Comparison of ENCODE assay signal across 17 cellular contexts in genomic region chr13:42075517-42075916, GRCh38. TPM values are rescaled to one million over a fixed set of nuclear protein-coding genes. Genes with fewer than 3 reads are reported as not detected.
DNase-seq lines count a peak whose midpoint lies in the region; ATAC-seq and TF ChIP-seq lines count a peak whose summit lies in the region.
"Had no signal": no experiment of that assay in that cellular context is flagged by ENCODE, and none has a peak within 500 bp of the region (broad histone marks: within the 10 kb centered on the region; RNA-seq: fewer than 3 reads in every experiment).

No MANE protein-coding gene starts in this region.

- no peak overlapping the region for H2AFZ ChIP-seq in IMR-90 (replicated peaks; ENCODE audit: low read length, poor library complexity)
- H2AFZ ChIP-seq: GM23248 had no signal

- H3K9me3 Mint-ChIP-seq in endothelial cell (ENCODE audit: unreplicated experiment) (no peaks in the 10 kb centered on the region), glutamatergic neuron (ENCODE audit: unreplicated experiment) (no peaks in the 10 kb centered on the region)

- H4K8ac ChIP-seq in IMR-90 (ENCODE audit: low read depth in 2 of 2, low read length in 2 of 2), result no peak overlapping the region

- dilution Hi-C loops in IMR-90 (cut with HindIII; ENCODE audit: low sequenced_read_pairs, unreplicated experiment), result no loop called here

- no peak overlapping the region for H2BK20ac ChIP-seq in IMR-90 (ENCODE audit: low read depth, low read length)

- H3K4me1 ChIP-seq in IMR-90 (ENCODE audit: control insufficient read depth, insufficient read depth, low read length), result peaks cover 2% of the 10 kb centered on the region; the same call in 1 of the 2 replicates
- H3K4me1 ChIP-seq: breast epithelium had no signal

- no peak for ATAC-seq in IMR-90 (ENCODE audit: low read depth)

- H3K27ac ChIP-seq in IMR-90 (ENCODE audit: insufficient read depth, low read length), result no peak overlapping the region
- H3K27ac ChIP-seq: adrenal gland, breast epithelium, GM23248, RWPE1, WERI-Rb-1 had no signal

- H3K36me3 Mint-ChIP-seq in endothelial cell (ENCODE audit: low read depth, unreplicated experiment) (peaks cover 8% of the 10 kb centered on the region), glutamatergic neuron (ENCODE audit: unreplicated experiment) (no peaks in the 10 kb centered on the region)

- peaks cover 32% of the 10 kb centered on the region for H3K4me1 Mint-ChIP-seq in endothelial cell (ENCODE audit: unreplicated experiment)
- H3K4me1 Mint-ChIP-seq in glutamatergic neuron (ENCODE audit: low read depth, unreplicated experiment), result peaks cover 7% of the 10 kb centered on the region

- no peaks in the 10 kb centered on the region for H3K9me3 ChIP-seq in IMR-90 (ENCODE audit: control insufficient read depth, insufficient read depth, low read length)
- H3K9me3 ChIP-seq: adrenal gland, breast epithelium had no signal

- H3K23ac ChIP-seq in IMR-90 (ENCODE audit: low read depth, low read length), result peak overlapping the region; percentile 48; the same call in 1 of the 2 replicates

- H2AK9ac ChIP-seq in IMR-90 (replicated peaks; ENCODE audit: low read depth, low read length, poor library complexity), result no peak overlapping the region

- POLR2A ChIA-PET in GM10248 (lab: Yijun Ruan, JAX), result no interaction called here
- POLR2A ChIA-PET in IMR-90 (lab: Charles Lee; ENCODE audit: unreplicated experiment), result no interaction called here

- no peak overlapping the region for H3K4me2 ChIP-seq in IMR-90 (ENCODE audit: low read depth, low read length)

- H4K5ac ChIP-seq in IMR-90 (ENCODE audit: low read depth, low read length), result no peak overlapping the region

- H3K27ac Mint-ChIP-seq in endothelial cell (ENCODE audit: unreplicated experiment) (peak overlapping the region; percentile 34), glutamatergic neuron (ENCODE audit: unreplicated experiment) (no peak overlapping the region)
- H3K27ac Mint-ChIP-seq: progenitor cell of endocrine pancreas had no signal

- no peak overlapping the region for H2AK5ac ChIP-seq in IMR-90 (ENCODE audit: low read depth, low read length)

- no peaks in the 10 kb centered on the region for H3K36me3 ChIP-seq in IMR-90 (ENCODE audit: control insufficient read depth, insufficient read depth, low read length)
- H3K36me3 ChIP-seq: adrenal gland, breast epithelium, WERI-Rb-1 had no signal

- H4K91ac ChIP-seq in IMR-90 (ENCODE audit: insufficient read depth, low read depth, low read length), result no peak overlapping the region

- DNase-seq in GM10248 (ENCODE audit: extremely low spot score), result peak; percentile 27
- DNase-seq in GM13976 (ENCODE audit: low spot score), result peak; percentile 32
- DNase-seq in IMR-90, result no peak
- no peak for DNase-seq in endothelial cell (ENCODE audit: low spot score)
- no peak for DNase-seq in NCI-H1436 treated with DMSO at 0.1 percent for 48 hours (lab: John Stamatoyannopoulos, UW)
- DNase-seq in glutamatergic neuron, result no peak
- DNase-seq in stimulated activated naive CD4-positive, alpha-beta T cell treated with Interleukin-2 at 50 U/mL for 16 hours (lab: John Stamatoyannopoulos, UW), result no peak
- DNase-seq: activated gamma-delta T cell, adrenal gland, GM23248, NCI-H187 treated with DMSO at 0.1 percent for 48 hours, NCI-H446 treated with DMSO at 0.1 percent for 48 hours, substantia nigra, WERI-Rb-1 had no signal

- CTCF ChIA-PET in GM10248 (lab: Yijun Ruan, JAX), result interaction anchor here (1.4 to 5.4 kb wide), 5 partner anchors 10 to 47 kb away, joined by 4 to 34 read pairs (median 5); no protein-coding TSS in a partner anchor
- CTCF ChIA-PET in IMR-90 (lab: Yijun Ruan, JAX), result no interaction called here

- no peak overlapping the region for H2BK5ac ChIP-seq in IMR-90 (ENCODE audit: low read depth, low read length, poor library complexity, severe bottlenecking)

- H3K27me3 Mint-ChIP-seq in endothelial cell (ENCODE audit: unreplicated experiment) (no peaks in the 10 kb centered on the region), glutamatergic neuron (ENCODE audit: unreplicated experiment) (no peaks in the 10 kb centered on the region)
- H3K27me3 Mint-ChIP-seq: progenitor cell of endocrine pancreas had no signal

- H3K9me1 ChIP-seq in IMR-90 (ENCODE audit: insufficient read depth, low read length), result no peaks in the 10 kb centered on the region

- in situ Hi-C loops in GM13976 (cut with MboI; ENCODE audit: low sequenced_read_pairs, unreplicated experiment) (no loop called here), IMR-90 (cut with MboI; ENCODE audit: low sequenced_read_pairs) (no loop called here)

- no peaks in the 10 kb centered on the region for H3K27me3 ChIP-seq in IMR-90 (ENCODE audit: control insufficient read depth, insufficient read depth, low read length)
- H3K27me3 ChIP-seq: adrenal gland, breast epithelium had no signal

- H4K20me1 ChIP-seq in IMR-90 (ENCODE audit: insufficient read depth, low read length), result no peaks in the 10 kb centered on the region; the same call in 1 of the 2 replicates

- H2BK120ac ChIP-seq in IMR-90 (ENCODE audit: low read depth, low read length), result no peak overlapping the region; the same call in 1 of the 2 replicates

- BruUV-seq in IMR-90 (replicated peaks; lab: Mats Ljungman, UMichigan), result no TSS peak

- peak overlapping the region; percentile 76 for H3K14ac ChIP-seq in IMR-90 (replicated peaks; ENCODE audit: low read depth, low read length)

- no peak overlapping the region for H3K9ac ChIP-seq in IMR-90 (ENCODE audit: low read depth, low read length)
- H3K9ac ChIP-seq: GM23248 had no signal

- no peak overlapping the region for H2BK15ac ChIP-seq in IMR-90 (ENCODE audit: low read depth, low read length)

- peak overlapping the region; percentile 10; the same call in 1 of the 2 replicates for H3K4ac ChIP-seq in IMR-90 (ENCODE audit: low read depth, low read length)

- H3K4me3 Mint-ChIP-seq in endothelial cell (ENCODE audit: unreplicated experiment), result no peak overlapping the region
- no peak overlapping the region for H3K4me3 Mint-ChIP-seq in glutamatergic neuron (ENCODE audit: unreplicated experiment)

- no peak for TF ChIP-seq RAD21 in IMR-90 (IDR thresholded peaks at IDR 0.05; ENCODE audit: low read length)

- no peak for TF ChIP-seq CTCF in GM10248 (IDR thresholded peaks at IDR 0.05; ENCODE audit: control extremely low read depth, extremely low read depth, low read depth, missing control alignments)
- no peak for TF ChIP-seq CTCF in GM13976 (IDR thresholded peaks at IDR 0.05; ENCODE audit: borderline replicate concordance, control extremely low read depth, extremely low read depth, insufficient read depth, missing control alignments)
- TF ChIP-seq CTCF in IMR-90 (conservative IDR thresholded peaks at IDR 0.05; ENCODE audit: low read depth, low read length), result no peak
- TF ChIP-seq CTCF in endothelial cell (IDR thresholded peaks at IDR 0.05; ENCODE audit: unreplicated experiment), result no peak
- no peak for TF ChIP-seq CTCF in glutamatergic neuron (IDR thresholded peaks at IDR 0.05; ENCODE audit: partially characterized antibody, unreplicated experiment)

- H3K18ac ChIP-seq in IMR-90 (ENCODE audit: low read depth, low read length), result no peak overlapping the region

- no peak overlapping the region for H3K56ac ChIP-seq in IMR-90 (ENCODE audit: extremely low read depth, insufficient read depth, low read length)

- intact Hi-C loops in IMR-90 (cut with micrococcal nuclease), result no loop called here

- H3K4me3 ChIP-seq in IMR-90 (ENCODE audit: insufficient read depth, low read depth, low read length), result no peak overlapping the region
- H3K4me3 ChIP-seq: adrenal gland, breast epithelium, GM23248 had no signal

- TF ChIP-seq POLR2A in IMR-90 (IDR thresholded peaks at IDR 0.05; ENCODE audit: low read depth, low read length), result no peak

- peaks cover 30 to 33% of the 10 kb centered on the region in 2 experiments for H3K79me1 ChIP-seq in IMR-90 (ENCODE audit: low read depth in 1 of 2, low read length in 2 of 2)

TF ChIP-seq in IMR-90, 13 proteins besides CTCF, POLR2A, EP300 and RAD21:
- TF ChIP-seq FOS (IDR thresholded peaks at IDR 0.05; ENCODE audit: low read depth, low read length) (no peak), SMC3 (IDR thresholded peaks at IDR 0.05; ENCODE audit: low read depth, low read length) (no peak), RCOR1 (IDR thresholded peaks at IDR 0.05; ENCODE audit: insufficient replicate concordance, low read length) (no peak), MXI1 (IDR thresholded peaks at IDR 0.05; ENCODE audit: borderline replicate concordance, low read depth, low read length) (no peak), ELK1 (IDR thresholded peaks at IDR 0.05; ENCODE audit: borderline replicate concordance, low read depth, low read length) (no peak), MAZ (IDR thresholded peaks at IDR 0.05; ENCODE audit: borderline replicate concordance, low read depth, low read length) (no peak), BHLHE40 (IDR thresholded peaks at IDR 0.05; ENCODE audit: low read depth, low read length) (no peak), CEBPB (IDR thresholded peaks at IDR 0.05; ENCODE audit: low read depth, low read length) (no peak)

RNA-seq across cellular contexts. Expression of gene DGKH, which starts 27.1 kb away (rescaled TPM):
- 9.7 and 13.4 TPM in 2 replicates for total RNA-seq in IMR-90 (2012; rRNA removed)
- 1.6 and 2.0 TPM in 2 replicates for polyA plus RNA-seq in IMR-90 (2012; rRNA removed)
- 0.21 and 0.30 TPM in 2 replicates for polyA plus RNA-seq in IMR-90 (2012; cell fraction: cytosol; rRNA removed)
- polyA plus RNA-seq in IMR-90 (2012; cell fraction: nucleus; rRNA removed; ENCODE audit: low replicate concordance), result 1.1 and 6.6 TPM in 2 replicates
- 45.1 TPM for total RNA-seq in endothelial cell (ENCODE audit: unreplicated experiment)
- total RNA-seq in glutamatergic neuron (ENCODE audit: unreplicated experiment), result 13.4 TPM

Comparison
In these comparisons a context has a peak if more than half of its experiments do, and no peak if none do; other contexts are left out.
1. DNase-seq: peak in GM10248 (single experiment) and GM13976 (single experiment); none in IMR-90 (single experiment), endothelial cell (single experiment), NCI-H1436 treated with DMSO at 0.1 percent for 48 hours (single experiment), glutamatergic neuron (single experiment) and stimulated activated naive CD4-positive, alpha-beta T cell treated with Interleukin-2 at 50 U/mL for 16 hours (single experiment).